ENCODE assay signal across 27 cellular contexts in the genomic region with DNA sequence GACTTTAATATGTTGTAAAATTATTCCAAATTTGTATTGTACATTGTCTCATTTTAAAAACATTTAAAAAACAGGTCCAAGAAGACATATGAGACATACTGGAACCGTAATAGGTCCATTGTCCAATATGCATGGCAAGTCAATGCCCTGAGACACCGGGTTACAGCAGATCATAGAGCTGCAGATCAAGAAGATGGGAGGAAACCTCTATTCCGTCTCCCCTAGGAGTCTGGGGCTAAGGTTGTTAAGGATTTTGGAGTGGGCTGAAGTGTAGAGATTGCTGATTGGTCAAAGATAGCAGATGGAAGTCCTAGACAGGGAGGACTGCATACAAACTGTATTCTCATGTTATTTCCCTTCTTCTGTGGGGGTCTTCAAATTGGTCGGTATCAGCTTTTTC.
"Had no signal": no experiment of that assay in that cellular context is flagged by ENCODE, and none has a peak within 500 bp of the region (broad histone marks: within the 10 kb centered on the region; RNA-seq: fewer than 3 reads in every experiment).

No MANE protein-coding gene starts in this region.

- H3K36me3 ChIP-seq: esophagus squamous epithelium, ovary, sigmoid colon, stomach, thyroid gland had no signal

- H3K27ac Mint-ChIP-seq: effector memory CD8-positive, alpha-beta T cell; memory B cell; mesothelial cell of epicardium; naive thymus-derived CD8-positive, alpha-beta T cell; stimulated activated effector memory CD8-positive, alpha-beta T cell treated with anti-CD3 and anti-CD28 coated beads, Interleukin-12 subunit alpha, Interleukin-12 subunit beta, amount 100 ng/mL, for 72 hours had no signal

- H3K4me1 Mint-ChIP-seq: memory B cell; mesothelial cell of epicardium; naive thymus-derived CD8-positive, alpha-beta T cell; stimulated activated effector memory CD8-positive, alpha-beta T cell treated with anti-CD3 and anti-CD28 coated beads, Interleukin-12 subunit alpha, Interleukin-12 subunit beta, amount 100 ng/mL, for 72 hours had no signal

- FAIRE-seq: endometrium, islet of Langerhans had no signal

- H3K4me1 ChIP-seq: psoas muscle, thyroid gland had no signal

- H3K9me3 Mint-ChIP-seq: effector memory CD8-positive, alpha-beta T cell; naive thymus-derived CD8-positive, alpha-beta T cell; stimulated activated effector memory CD8-positive, alpha-beta T cell treated with anti-CD3 and anti-CD28 coated beads, Interleukin-12 subunit alpha, Interleukin-12 subunit beta, amount 100 ng/mL, for 72 hours had no signal

- H3K27me3 Mint-ChIP-seq: memory B cell had no signal

- DNase-seq: effector memory CD8-positive, alpha-beta T cell; erythroblast; esophagus squamous epithelium; foreskin melanocyte; head of caudate nucleus; hippocampal formation; left cardiac atrium; naive thymus-derived CD8-positive, alpha-beta T cell; occipital lobe; ovary; posterior cingulate gyrus; psoas muscle; right cardiac atrium; sigmoid colon; stimulated activated CD4-positive, alpha-beta T cell treated with anti-CD3 and anti-CD28 coated beads, Interleukin-2, amount 100 ng/mL, for 24 hours; stimulated activated CD4-positive, alpha-beta T cell treated with anti-CD3 and anti-CD28 coated beads, Interleukin-4, amount 100 ng/mL, for 24 hours; stimulated activated naive CD4-positive, alpha-beta T cell treated with Interleukin-2 at 50 U/mL for 16 hours; stomach; thyroid gland; trophoblast cell had no signal

- H3K27ac ChIP-seq: coronary artery, esophagus squamous epithelium, ovary, psoas muscle, sigmoid colon, thyroid gland had no signal

- H3K4me3 ChIP-seq: coronary artery, esophagus squamous epithelium, lung, ovary, psoas muscle, sigmoid colon, stomach, thyroid gland had no signal

- H3K36me3 Mint-ChIP-seq: memory B cell; mesothelial cell of epicardium; naive thymus-derived CD8-positive, alpha-beta T cell; stimulated activated effector memory CD8-positive, alpha-beta T cell treated with anti-CD3 and anti-CD28 coated beads, Interleukin-12 subunit alpha, Interleukin-12 subunit beta, amount 100 ng/mL, for 72 hours had no signal

- H3K4me3 Mint-ChIP-seq: effector memory CD8-positive, alpha-beta T cell; memory B cell; mesothelial cell of epicardium; naive thymus-derived CD8-positive, alpha-beta T cell; stimulated activated effector memory CD8-positive, alpha-beta T cell treated with anti-CD3 and anti-CD28 coated beads, Interleukin-12 subunit alpha, Interleukin-12 subunit beta, amount 100 ng/mL, for 72 hours had no signal

- ATAC-seq: effector memory CD8-positive, alpha-beta T cell; left cardiac atrium; naive thymus-derived CD8-positive, alpha-beta T cell; psoas muscle; right cardiac atrium; stimulated activated effector memory CD8-positive, alpha-beta T cell treated with anti-CD3 and anti-CD28 coated beads, Interleukin-12 subunit alpha, Interleukin-12 subunit beta, amount 100 ng/mL, for 72 hours had no signal

- H3K27me3 ChIP-seq: esophagus squamous epithelium, ovary, sigmoid colon, stomach, thyroid gland had no signal

- H3K9me3 ChIP-seq: esophagus squamous epithelium, ovary, psoas muscle, sigmoid colon, stomach, thyroid gland had no signal
